ENCODE assay signal across 14 cellular contexts in genomic region chr7:43679210-43680068, GRCh38. TPM values are rescaled to one million over a fixed set of nuclear protein-coding genes. Genes with fewer than 3 reads are reported as not detected.
DNase-seq lines count a peak whose midpoint lies in the region; ATAC-seq, FAIRE-seq and TF ChIP-seq lines count a peak whose summit lies in the region.
"Had no signal": no experiment of that assay in that cellular context is flagged by ENCODE, and none has a peak within 500 bp of the region (broad histone marks: within the 10 kb centered on the region; RNA-seq: fewer than 3 reads in every experiment).

No MANE protein-coding gene starts in this region.

- DNase-seq in GM12891 (ENCODE audit: insufficient read length, low spot score) (no peak), NCI-H2029 (lab: John Stamatoyannopoulos, UW) (no peak)
- no peak for DNase-seq in activated naive CD8-positive, alpha-beta T cell treated with anti-CD3 and anti-CD28 coated beads for 36 hours
- no peak for DNase-seq in stimulated activated CD8-positive, alpha-beta memory T cell treated with anti-CD3 and anti-CD28 coated beads, Interleukin-4, amount 100 ng/mL, for 48 hours
- DNase-seq: activated CD4-positive, alpha-beta T cell treated with anti-CD3 and anti-CD28 coated beads for 4 hours; NCI-H82; stimulated activated CD4-positive, alpha-beta T cell treated with anti-CD3 and anti-CD28 coated beads, Interleukin-2, amount 100 ng/mL, for 24 hours had no signal

- ATAC-seq in HG02885 (IDR thresholded peaks at IDR 0.05; ENCODE audit: poor library complexity, unreplicated experiment) (peak; percentile 53), HG03175 (IDR thresholded peaks at IDR 0.05; ENCODE audit: unreplicated experiment) (no peak), GM21381 (IDR thresholded peaks at IDR 0.05; ENCODE audit: unreplicated experiment) (no peak)

- peak overlapping the region; percentile 14 for H3K27ac ChIP-seq in rectal smooth muscle tissue (ENCODE audit: low read depth, low read length)
- H3K27ac ChIP-seq: parathyroid adenoma, SK-N-MC had no signal

- H3K4me3 ChIP-seq in rectal smooth muscle tissue (ENCODE audit: low read length), result no peak overlapping the region
- H3K4me3 ChIP-seq: SK-N-MC had no signal

- peaks cover 60% of the 10 kb centered on the region for H3K36me3 Mint-ChIP-seq in activated naive CD8-positive, alpha-beta T cell treated with anti-CD3 and anti-CD28 coated beads for 36 hours

- H3K27me3 Mint-ChIP-seq in activated naive CD8-positive, alpha-beta T cell treated with anti-CD3 and anti-CD28 coated beads for 36 hours, result no peaks in the 10 kb centered on the region

- H3K4me1 Mint-ChIP-seq in activated naive CD8-positive, alpha-beta T cell treated with anti-CD3 and anti-CD28 coated beads for 36 hours, result peaks cover 76% of the 10 kb centered on the region

- no peak overlapping the region for H3K9ac ChIP-seq in rectal smooth muscle tissue (ENCODE audit: low read length)
- H3K9ac ChIP-seq: parathyroid adenoma had no signal

- no peak overlapping the region for H3K4me3 Mint-ChIP-seq in activated naive CD8-positive, alpha-beta T cell treated with anti-CD3 and anti-CD28 coated beads for 36 hours

- H3K36me3 ChIP-seq in rectal smooth muscle tissue (ENCODE audit: control insufficient read depth, insufficient read depth, low read length), result no peaks in the 10 kb centered on the region

- H3K27ac Mint-ChIP-seq in activated naive CD8-positive, alpha-beta T cell treated with anti-CD3 and anti-CD28 coated beads for 36 hours, result peak overlapping the region; percentile 88

- peaks cover 21% of the 10 kb centered on the region for H3K9me3 Mint-ChIP-seq in activated naive CD8-positive, alpha-beta T cell treated with anti-CD3 and anti-CD28 coated beads for 36 hours

- no peaks in the 10 kb centered on the region for H3K27me3 ChIP-seq in rectal smooth muscle tissue (ENCODE audit: control insufficient read depth, insufficient read depth, low read length)

- FAIRE-seq in GM12891 (lab: Jason Lieb, UNC), result peak; percentile 60
- FAIRE-seq: endometrium had no signal

- TF ChIP-seq POLR2A in GM12891 (IDR thresholded peaks at IDR 0.05; ENCODE audit: low read depth, low read length), result no peak

- no peaks in the 10 kb centered on the region for H3K4me1 ChIP-seq in rectal smooth muscle tissue (ENCODE audit: control insufficient read depth, insufficient read depth, low read length)

TF ChIP-seq in GM12891, 5 proteins besides CTCF, POLR2A, EP300 and RAD21:
- TF ChIP-seq POLR2AphosphoS5 (IDR thresholded peaks at IDR 0.05; ENCODE audit: low read depth, low read length) (no peak), POU2F2 (IDR thresholded peaks at IDR 0.05; ENCODE audit: low read depth, low read length) (no peak), PAX5 (IDR thresholded peaks at IDR 0.05; ENCODE audit: insufficient read depth, low read length, severe bottlenecking) (no peak), TAF1 (IDR thresholded peaks at IDR 0.05; ENCODE audit: low read depth, low read length) (no peak), SPI1 (IDR thresholded peaks at IDR 0.05; ENCODE audit: low read depth, low read length) (no peak)

RNA-seq across cellular contexts. Expression of gene COA1, which starts 49.9 kb away (rescaled TPM):
- 66.7 TPM for polyA plus RNA-seq in GM12891 (2012; ENCODE audit: low read depth, missing spikeins)
- 10 to 100 TPM; 82.1 to 84.1 TPM for total RNA-seq in activated naive CD8-positive, alpha-beta T cell treated with anti-CD3 and anti-CD28 coated beads for 36 hours
